In genomic region chr6:3345836-3346235, GRCh38 we compare ENCODE assay signal across 24 cellular contexts.
DNase-seq lines count a peak whose midpoint lies in the region; ATAC-seq and TF ChIP-seq lines count a peak whose summit lies in the region.
"Had no signal": no experiment of that assay in that cellular context is flagged by ENCODE, and none has a peak within 500 bp of the region (broad histone marks: within the 10 kb centered on the region; RNA-seq: fewer than 3 reads in every experiment).

No MANE protein-coding gene starts in this region.

- H4K8ac ChIP-seq in IMR-90 (ENCODE audit: low read depth in 2 of 2, low read length in 2 of 2), result no peak overlapping the region
- H4K8ac ChIP-seq in mesenchymal stem cell (ENCODE audit: low read length), result no peak overlapping the region

- intact Hi-C loops in IMR-90 (cut with micrococcal nuclease), result no loop called here
- intact Hi-C loops in right lobe of liver (cut with DNase I), result no loop called here
- intact Hi-C loops in CD4-positive, alpha-beta memory T cell (cut with micrococcal nuclease), result no loop called here

- peak overlapping the region in 3 of 5 experiments; percentile 13 to 47 (median 19) for H3K4me3 Mint-ChIP-seq in brain
- H3K4me3 Mint-ChIP-seq in CD4-positive, alpha-beta memory T cell, result no peak overlapping the region
- no peak overlapping the region for H3K4me3 Mint-ChIP-seq in naive thymus-derived CD8-positive, alpha-beta T cell
- H3K4me3 Mint-ChIP-seq: activated CD4-positive, alpha-beta T cell treated with anti-CD3 and anti-CD28 coated beads, Interleukin-2, amount 10 ng/mL, durations not matched to agents 24 days and 14 days; CD8-positive, alpha-beta T cell had no signal

- H4K91ac ChIP-seq in IMR-90 (ENCODE audit: insufficient read depth, low read depth, low read length), result no peak overlapping the region
- H4K91ac ChIP-seq in mesenchymal stem cell (ENCODE audit: low read length), result no peak overlapping the region

- DNase-seq in IMR-90 (no peak), right lobe of liver (peak in 1 of 3 donors; percentile 2), mesenchymal stem cell (no peak), AG20443 (ENCODE audit: low spot score) (no peak)
- no peak for DNase-seq in CD4-positive, alpha-beta memory T cell
- no peak for DNase-seq in naive thymus-derived CD8-positive, alpha-beta T cell
- DNase-seq: activated CD4-positive, alpha-beta T cell treated with anti-CD3 and anti-CD28 coated beads, Interleukin-2, amount 10 ng/mL, durations not matched to agents 24 days and 14 days; activated naive CD4-positive, alpha-beta T cell; activated T-cell treated with anti-CD3 and anti-CD28 coated beads, Interleukin-2, amount 50 U/mL, for 48 hours; CD8-positive, alpha-beta T cell; foreskin keratinocyte; GOT3; KG1; NCI-H526 treated with DMSO at 0.1 percent for 48 hours; stimulated activated CD4-positive, alpha-beta T cell treated with anti-CD3 and anti-CD28 coated beads, Interleukin-12 subunit alpha, Interleukin-12 subunit beta, amount 100 ng/mL, for 4 hours; stimulated activated CD4-positive, alpha-beta T cell treated with anti-CD3 and anti-CD28 coated beads, Interleukin-4, amount 100 ng/mL, for 24 hours; stimulated activated naive CD4-positive, alpha-beta T cell; WERI-Rb-1 had no signal

- no peak overlapping the region for H3K9ac ChIP-seq in IMR-90 (ENCODE audit: low read depth, low read length)
- H3K9ac ChIP-seq in stomach smooth muscle (ENCODE audit: low read length in 2 of 2), result no peak overlapping the region
- H3K9ac ChIP-seq in mesenchymal stem cell (ENCODE audit: low read length), result no peak overlapping the region

- ATAC-seq in IMR-90 (ENCODE audit: low read depth) (no peak), right lobe of liver (peak in 3 of 4 donors; percentile 11 to 22 (median 17))
- no peak for ATAC-seq in naive thymus-derived CD8-positive, alpha-beta T cell
- ATAC-seq: CD8-positive, alpha-beta T cell; esophagus mucosa; foreskin keratinocyte had no signal

- in situ Hi-C loops in IMR-90 (cut with MboI; ENCODE audit: low sequenced_read_pairs), result no loop called here

- no peak overlapping the region for H2BK20ac ChIP-seq in IMR-90 (ENCODE audit: low read depth, low read length)

- TF ChIP-seq CTCF in IMR-90 (conservative IDR thresholded peaks at IDR 0.05; ENCODE audit: low read depth, low read length) (no peak), brain (conservative IDR thresholded peaks at IDR 0.05) (no peak), right lobe of liver (IDR thresholded peaks at IDR 0.05) (no peak)

- H3K36me3 Mint-ChIP-seq in brain, result peaks cover 4% of the 10 kb centered on the region
- no peaks in the 10 kb centered on the region for H3K36me3 Mint-ChIP-seq in CD4-positive, alpha-beta memory T cell
- no peaks in the 10 kb centered on the region for H3K36me3 Mint-ChIP-seq in naive thymus-derived CD8-positive, alpha-beta T cell
- H3K36me3 Mint-ChIP-seq: CD8-positive, alpha-beta T cell had no signal

- H3K18ac ChIP-seq in IMR-90 (ENCODE audit: low read depth, low read length), result no peak overlapping the region
- H3K18ac ChIP-seq in mesenchymal stem cell (ENCODE audit: low read depth in 1 of 2, low read length in 2 of 2), result no peak overlapping the region

- H4K20me1 ChIP-seq in IMR-90 (ENCODE audit: insufficient read depth, low read length), result no peaks in the 10 kb centered on the region

- H2BK5ac ChIP-seq in IMR-90 (ENCODE audit: low read depth, low read length, poor library complexity, severe bottlenecking) (no peak overlapping the region), mesenchymal stem cell (ENCODE audit: low read depth, low read length, poor library complexity, severe bottlenecking) (no peak overlapping the region)

- H2AK9ac ChIP-seq in IMR-90 (replicated peaks; ENCODE audit: low read depth, low read length, poor library complexity), result no peak overlapping the region

- peak overlapping the region; percentile 74 to 95 (median 82) for H3K27ac Mint-ChIP-seq in brain
- H3K27ac Mint-ChIP-seq in CD4-positive, alpha-beta memory T cell, result no peak overlapping the region
- no peak overlapping the region for H3K27ac Mint-ChIP-seq in naive thymus-derived CD8-positive, alpha-beta T cell
- H3K27ac Mint-ChIP-seq: activated CD4-positive, alpha-beta T cell treated with anti-CD3 and anti-CD28 coated beads, Interleukin-2, amount 10 ng/mL, durations not matched to agents 24 days and 14 days; CD8-positive, alpha-beta T cell had no signal

- H3K9me3 ChIP-seq in IMR-90 (ENCODE audit: control insufficient read depth, insufficient read depth, low read length) (no peaks in the 10 kb centered on the region), right lobe of liver (no peaks in the 10 kb centered on the region), stomach smooth muscle (ENCODE audit: control insufficient read depth in 2 of 2, low read length in 2 of 2) (no peaks in the 10 kb centered on the region), mesenchymal stem cell (ENCODE audit: control insufficient read depth, low read length) (no peaks in the 10 kb centered on the region)
- H3K9me3 ChIP-seq in CD4-positive, alpha-beta memory T cell (ENCODE audit: control insufficient read depth in 1 of 2, low read length in 2 of 2), result no peaks in the 10 kb centered on the region
- H3K9me3 ChIP-seq: thoracic aorta had no signal

- no peak overlapping the region for H3K27ac ChIP-seq in IMR-90 (ENCODE audit: insufficient read depth, low read length)
- H3K27ac ChIP-seq in right lobe of liver, result no peak overlapping the region
- peak overlapping the region; percentile 55 for H3K27ac ChIP-seq in stomach smooth muscle (ENCODE audit: low read length)
- H3K27ac ChIP-seq in mesenchymal stem cell (ENCODE audit: low read length, poor library complexity, severe bottlenecking), result no peak overlapping the region
- no peak overlapping the region for H3K27ac ChIP-seq in CD4-positive, alpha-beta memory T cell (ENCODE audit: low read depth, low read length)
- H3K27ac ChIP-seq: coronary artery, foreskin keratinocyte, thoracic aorta, WERI-Rb-1 had no signal

- no peak overlapping the region for H3K4me3 ChIP-seq in IMR-90 (ENCODE audit: insufficient read depth, low read depth, low read length)
- no peak overlapping the region for H3K4me3 ChIP-seq in right lobe of liver
- H3K4me3 ChIP-seq in stomach smooth muscle (ENCODE audit: low read length in 2 of 2), result peak overlapping the region in 1 of 2 donors; percentile 40
- H3K4me3 ChIP-seq in mesenchymal stem cell (ENCODE audit: insufficient read depth in 1 of 2, low read depth in 1 of 2, low read length in 2 of 2), result no peak overlapping the region
- no peak overlapping the region for H3K4me3 ChIP-seq in CD4-positive, alpha-beta memory T cell (ENCODE audit: low read length in 2 of 2)
- H3K4me3 ChIP-seq: coronary artery, lung, thoracic aorta had no signal

- no peak overlapping the region for H3K14ac ChIP-seq in IMR-90 (replicated peaks; ENCODE audit: low read depth, low read length)
- H3K14ac ChIP-seq in mesenchymal stem cell (ENCODE audit: low read length in 2 of 2), result peak overlapping the region in 1 of 2 experiments; percentile 37

- H3K27me3 ChIP-seq in IMR-90 (ENCODE audit: control insufficient read depth, insufficient read depth, low read length), result peaks cover 22% of the 10 kb centered on the region
- H3K27me3 ChIP-seq in right lobe of liver, result no peaks in the 10 kb centered on the region
- no peaks in the 10 kb centered on the region for H3K27me3 ChIP-seq in stomach smooth muscle (ENCODE audit: control insufficient read depth in 1 of 2, insufficient read depth in 2 of 2, low read length in 2 of 2)
- H3K27me3 ChIP-seq in mesenchymal stem cell (ENCODE audit: control insufficient read depth in 1 of 2, insufficient read depth in 1 of 2, low read length in 2 of 2), result peaks cover 0 to 11% of the 10 kb centered on the region in 2 experiments
- no peaks in the 10 kb centered on the region for H3K27me3 ChIP-seq in CD4-positive, alpha-beta memory T cell (ENCODE audit: insufficient read depth, low read length)

- dilution Hi-C loops in IMR-90 (cut with HindIII; ENCODE audit: low sequenced_read_pairs, unreplicated experiment), result no loop called here

- H2BK15ac ChIP-seq in IMR-90 (ENCODE audit: low read depth, low read length) (no peak overlapping the region), mesenchymal stem cell (ENCODE audit: low read depth, poor library complexity, severe bottlenecking) (no peak overlapping the region)

- WGBS in IMR-90 (ENCODE audit: extremely low coverage in 2 of 2, insufficient read length in 1 of 2), 2 experiments, result 72% methylated on average over 4 of the region's 8 CpGs; no CpG with 5 or more reads in 1 of the 2 experiments
- 54% methylated on average over 4 of the region's 8 CpGs for WGBS in right lobe of liver (ENCODE audit: insufficient coverage, low coverage, low lambda C conversion rate, missing lambda C conversion rate)
- 80% methylated on average over 8 of the region's 8 CpGs for WGBS in mesenchymal stem cell

- no TSS peak for BruUV-seq in IMR-90 (replicated peaks; lab: Mats Ljungman, UMichigan)

- no peak overlapping the region for H3K23ac ChIP-seq in IMR-90 (ENCODE audit: low read depth, low read length)
- no peak overlapping the region for H3K23ac ChIP-seq in mesenchymal stem cell (ENCODE audit: low read length in 2 of 2)

- H3K79me1 ChIP-seq in IMR-90 (ENCODE audit: low read depth in 1 of 2, low read length in 2 of 2) (no peaks in the 10 kb centered on the region), mesenchymal stem cell (replicated peaks; ENCODE audit: low read length, poor library complexity, severe bottlenecking) (no peaks in the 10 kb centered on the region)

- H3K36me3 ChIP-seq in IMR-90 (ENCODE audit: control insufficient read depth, insufficient read depth, low read length) (no peaks in the 10 kb centered on the region), right lobe of liver (no peaks in the 10 kb centered on the region), stomach smooth muscle (ENCODE audit: control insufficient read depth in 2 of 2, insufficient read depth in 2 of 2, low read length in 2 of 2) (no peaks in the 10 kb centered on the region), mesenchymal stem cell (ENCODE audit: control insufficient read depth in 1 of 2, insufficient read depth in 2 of 2, low read depth in 1 of 2, low read length in 2 of 2) (peaks cover 0 to 3% of the 10 kb centered on the region in 2 experiments)
- H3K36me3 ChIP-seq in CD4-positive, alpha-beta memory T cell (ENCODE audit: insufficient read depth, low read length), result no peaks in the 10 kb centered on the region
- H3K36me3 ChIP-seq: thoracic aorta, WERI-Rb-1 had no signal

- no peaks in the 10 kb centered on the region for H3K9me1 ChIP-seq in IMR-90 (ENCODE audit: insufficient read depth, low read length)

- peaks cover 100% of the 10 kb centered on the region for H3K4me1 Mint-ChIP-seq in brain
- peaks cover 0 to 13% (median 3%) of the 10 kb centered on the region in 4 donors for H3K4me1 Mint-ChIP-seq in CD4-positive, alpha-beta memory T cell
- peaks cover 4 to 23% (median 11%) of the 10 kb centered on the region in 4 donors for H3K4me1 Mint-ChIP-seq in naive thymus-derived CD8-positive, alpha-beta T cell
- H3K4me1 Mint-ChIP-seq: activated CD4-positive, alpha-beta T cell treated with anti-CD3 and anti-CD28 coated beads, Interleukin-2, amount 10 ng/mL, durations not matched to agents 24 days and 14 days had no signal

- no peaks in the 10 kb centered on the region for H3K9me3 Mint-ChIP-seq in brain
- peaks cover 0 to 3% (median 0%) of the 10 kb centered on the region in 8 donors for H3K9me3 Mint-ChIP-seq in CD4-positive, alpha-beta memory T cell
- H3K9me3 Mint-ChIP-seq in naive thymus-derived CD8-positive, alpha-beta T cell, result no peaks in the 10 kb centered on the region
- H3K9me3 Mint-ChIP-seq: activated CD4-positive, alpha-beta T cell treated with anti-CD3 and anti-CD28 coated beads, Interleukin-2, amount 10 ng/mL, durations not matched to agents 24 days and 14 days; CD8-positive, alpha-beta T cell had no signal

- H2BK12ac ChIP-seq in mesenchymal stem cell (ENCODE audit: low read length in 2 of 2), result no peak overlapping the region

- H2AK5ac ChIP-seq in IMR-90 (ENCODE audit: low read depth, low read length), result no peak overlapping the region
- H2AK5ac ChIP-seq in mesenchymal stem cell (ENCODE audit: low read length, severe bottlenecking), result no peak overlapping the region

- no peak for TF ChIP-seq POLR2A in IMR-90 (IDR thresholded peaks at IDR 0.05; ENCODE audit: low read depth, low read length)
- TF ChIP-seq POLR2A in right lobe of liver (IDR thresholded peaks at IDR 0.05), result no peak

- H4K5ac ChIP-seq in IMR-90 (ENCODE audit: low read depth, low read length), result no peak overlapping the region

- H2AFZ ChIP-seq in IMR-90 (replicated peaks; ENCODE audit: low read length, poor library complexity), result peak overlapping the region; percentile 3
- H2AFZ ChIP-seq in mesenchymal stem cell (ENCODE audit: low read depth, low read length), result no peak overlapping the region

- H3K27me3 Mint-ChIP-seq in brain, result peaks cover 2% of the 10 kb centered on the region
- H3K27me3 Mint-ChIP-seq in CD4-positive, alpha-beta memory T cell, result peaks cover 2 to 6% of the 10 kb centered on the region in 2 donors
- peaks cover 0 to 4% (median 0%) of the 10 kb centered on the region in 5 donors for H3K27me3 Mint-ChIP-seq in naive thymus-derived CD8-positive, alpha-beta T cell

- H3K4ac ChIP-seq in IMR-90 (ENCODE audit: low read depth, low read length), result no peak overlapping the region
- H3K4ac ChIP-seq in mesenchymal stem cell (ENCODE audit: low read depth in 1 of 2, low read length in 2 of 2), result no peak overlapping the region

- no peak overlapping the region for H3K56ac ChIP-seq in IMR-90 (ENCODE audit: extremely low read depth, insufficient read depth, low read length)

- no peak for TF ChIP-seq RAD21 in IMR-90 (IDR thresholded peaks at IDR 0.05; ENCODE audit: low read length)

- no peak overlapping the region for H2BK120ac ChIP-seq in IMR-90 (ENCODE audit: low read depth, low read length)
- no peak overlapping the region for H2BK120ac ChIP-seq in mesenchymal stem cell (ENCODE audit: low read depth, low read length)

- H3K4me2 ChIP-seq in IMR-90 (ENCODE audit: low read depth, low read length) (no peak overlapping the region), mesenchymal stem cell (ENCODE audit: low read length, poor library complexity, severe bottlenecking) (no peak overlapping the region)

- CTCF ChIA-PET in IMR-90 (lab: Yijun Ruan, JAX), result no interaction called here
- CTCF ChIA-PET in CD4-positive, alpha-beta memory T cell (lab: Charles Lee; ENCODE audit: partially characterized antibody), result interaction anchor here (1.0 kb wide), 1 partner anchor 385 kb away, joined by 3 read pairs; no protein-coding TSS in a partner anchor

- POLR2A ChIA-PET in IMR-90 (lab: Charles Lee; ENCODE audit: unreplicated experiment), result no interaction called here
- POLR2A ChIA-PET in CD4-positive, alpha-beta memory T cell (lab: Charles Lee; ENCODE audit: partially characterized antibody), result no interaction called here
- POLR2A ChIA-PET in naive thymus-derived CD8-positive, alpha-beta T cell (lab: Charles Lee), result no interaction called here

- no peaks in the 10 kb centered on the region; the same call in 1 of the 2 replicates for H3K4me1 ChIP-seq in IMR-90 (ENCODE audit: control insufficient read depth, insufficient read depth, low read length)
- peaks cover 0 to 34% (median 2%) of the 10 kb centered on the region in 4 donors for H3K4me1 ChIP-seq in right lobe of liver
- H3K4me1 ChIP-seq in stomach smooth muscle (ENCODE audit: control insufficient read depth, insufficient read depth, low read length), result peaks cover 14% of the 10 kb centered on the region
- H3K4me1 ChIP-seq in mesenchymal stem cell (ENCODE audit: control insufficient read depth, insufficient read depth, low read depth, low read length), result peaks cover 2% of the 10 kb centered on the region
- no peaks in the 10 kb centered on the region for H3K4me1 ChIP-seq in CD4-positive, alpha-beta memory T cell (ENCODE audit: insufficient read depth, low read length)
- H3K4me1 ChIP-seq: foreskin keratinocyte had no signal

Comparison
In these comparisons a context has a peak if more than half of its experiments do, and no peak if none do; other contexts are left out.
1. ATAC-seq: peak in right lobe of liver (3 of 4); none in IMR-90 (single experiment) and naive thymus-derived CD8-positive, alpha-beta T cell (0 of 2).
2. H3K27ac Mint-ChIP-seq: peak in brain (5 of 5); none in CD4-positive, alpha-beta memory T cell (0 of 7) and naive thymus-derived CD8-positive, alpha-beta T cell (0 of 10).
3. H3K4me3 Mint-ChIP-seq: peak in brain (3 of 5); none in CD4-positive, alpha-beta memory T cell (0 of 8) and naive thymus-derived CD8-positive, alpha-beta T cell (0 of 10).